Comparison of ENCODE assay signal across 9 cellular contexts in genomic region chr2:237482485-237482884, GRCh38. TPM values are rescaled to one million over a fixed set of nuclear protein-coding genes. Genes with fewer than 3 reads are reported as not detected.
DNase-seq lines count a peak whose midpoint lies in the region; ATAC-seq, FAIRE-seq and TF ChIP-seq lines count a peak whose summit lies in the region.
"Had no signal": no experiment of that assay in that cellular context is flagged by ENCODE, and none has a peak within 500 bp of the region (broad histone marks: within the 10 kb centered on the region; RNA-seq: fewer than 3 reads in every experiment).

No MANE protein-coding gene starts in this region.

- TF ChIP-seq EP300 in K562 (IDR thresholded peaks at IDR 0.05; ENCODE audit: low read length), result no peak

- H3K9me3 ChIP-seq in K562 (replicated peaks; ENCODE audit: control insufficient read depth, insufficient read depth, low read depth, low read length) (no peaks in the 10 kb centered on the region), upper lobe of right lung (no peaks in the 10 kb centered on the region)

- H3K9ac ChIP-seq in K562 (ENCODE audit: insufficient read depth in 1 of 2, low read depth in 2 of 2, low read length in 2 of 2), result no peak overlapping the region

- no peaks in the 10 kb centered on the region for H3K36me3 ChIP-seq in K562 (ENCODE audit: control insufficient read depth, insufficient read depth, low read length)
- no peaks in the 10 kb centered on the region for H3K36me3 ChIP-seq in upper lobe of right lung

- TF ChIP-seq CTCF in K562 (IDR thresholded peaks at IDR 0.05 in 2 of 3, conservative IDR thresholded peaks at IDR 0.05 in 1 of 3; ENCODE audit: insufficient read depth in 2 of 3, low read depth in 1 of 3, low read length in 3 of 3) (no peak), lower leg skin (IDR thresholded peaks at IDR 0.05) (no peak), upper lobe of right lung (IDR thresholded peaks at IDR 0.05) (no peak)

- H3K4me3 ChIP-seq in K562, result no peak overlapping the region
- no peak overlapping the region for H3K4me3 ChIP-seq in lower leg skin (ENCODE audit: low read depth, poor library complexity, severe bottlenecking)
- H3K4me3 ChIP-seq in upper lobe of right lung, result no peak overlapping the region

- ATAC-seq in K562 (no peak), upper lobe of right lung (peak; percentile 88), HG02938 (IDR thresholded peaks at IDR 0.05; ENCODE audit: unreplicated experiment) (no peak), HG03095 (IDR thresholded peaks at IDR 0.05; ENCODE audit: unreplicated experiment) (no peak)

- intact Hi-C loops in K562 (cut with micrococcal nuclease), result no loop called here
- intact Hi-C loops in lower leg skin (cut with DNase I; ENCODE audit: low total_unique reads), result no loop called here
- intact Hi-C loops in upper lobe of right lung (cut with DNase I), result no loop called here

- DNase-seq in DMS79 treated with DMSO at 0.1 percent for 48 hours (lab: John Stamatoyannopoulos, UW), result peak; percentile 32
- no peak for DNase-seq in DMS79 (lab: John Stamatoyannopoulos, UW)
- DNase-seq in K562 (ENCODE audit: extremely low read depth in 1 of 4, low spot score in 3 of 4), result no peak
- DNase-seq in lower leg skin (ENCODE audit: low spot score in 2 of 2), result peak; percentile 94 to 97
- peak; percentile 94 for DNase-seq in upper lobe of right lung
- no peak for DNase-seq in NCI-H82 treated with DMSO at 0.1 percent for 48 hours (lab: John Stamatoyannopoulos, UW; ENCODE audit: unreplicated experiment)
- DNase-seq: 8988T had no signal

- CTCF ChIA-PET in K562 (lab: Yijun Ruan, JAX; ENCODE audit: low intra/inter-chr PET ratio), result no interaction called here

- FAIRE-seq in K562 (lab: Jason Lieb, UNC), result no peak

- no peaks in the 10 kb centered on the region for H3K4me1 ChIP-seq in K562 (replicated peaks in 1 of 2; ENCODE audit: control insufficient read depth in 2 of 2, insufficient read depth in 2 of 2, low read length in 2 of 2)
- peaks cover 23% of the 10 kb centered on the region for H3K4me1 ChIP-seq in upper lobe of right lung

- H3K4me2 ChIP-seq in K562 (ENCODE audit: insufficient read depth, low read length), result no peak overlapping the region

- WGBS in K562 (ENCODE audit: insufficient coverage, low coverage, missing lambda C conversion rate), result 0% methylated on average over 3 of the region's 6 CpGs
- 13 to 25% methylated on average over 6 of the region's 6 CpGs for WGBS in lower leg skin, 2 donors

- POLR2A ChIA-PET in K562 (lab: Yijun Ruan, JAX), result interaction anchor here (0.7 kb wide), 2 partner anchors 12 to 39 kb away, joined by 3 to 4 read pairs; no protein-coding TSS in a partner anchor

- peaks cover 0 to 31% of the 10 kb centered on the region in 2 experiments; a peak in 2 of 5 replicates for H3K27me3 ChIP-seq in K562 (ENCODE audit: control insufficient read depth in 2 of 2, insufficient read depth in 2 of 2, low read length in 2 of 2)
- H3K27me3 ChIP-seq in upper lobe of right lung, result peaks cover 5% of the 10 kb centered on the region

- no peak for TF ChIP-seq RAD21 in K562 (CRISPR knock-in tag; conservative IDR thresholded peaks at IDR 0.05 in 1 of 2, IDR thresholded peaks at IDR 0.05 in 1 of 2)

- TF ChIP-seq POLR2A in K562 (conservative IDR thresholded peaks at IDR 0.05) (no peak), lower leg skin (IDR thresholded peaks at IDR 0.05) (no peak)

- no peaks in the 10 kb centered on the region for H3K9me1 ChIP-seq in K562 (ENCODE audit: control insufficient read depth, insufficient read depth, low read length)

- no peak overlapping the region for H2AFZ ChIP-seq in K562 (ENCODE audit: low read depth, low read length)

- no TSS peak for BruUV-seq in K562 (replicated peaks; lab: Mats Ljungman, UMichigan)

- no peak overlapping the region for H3K27ac ChIP-seq in K562 (ENCODE audit: extremely low read depth, low read depth, low read length)
- peak overlapping the region; percentile 92 for H3K27ac ChIP-seq in upper lobe of right lung

- no peaks in the 10 kb centered on the region for H3K79me2 ChIP-seq in K562 (ENCODE audit: control insufficient read depth, insufficient read depth, low read length)

- H4K20me1 ChIP-seq in K562 (replicated peaks; ENCODE audit: control insufficient read depth, insufficient read depth, low read length), result no peaks in the 10 kb centered on the region

- in situ Hi-C loops in K562 (cut with MboI), result no loop called here

TF ChIP-seq in K562, 482 proteins besides CTCF, POLR2A, EP300 and RAD21:
- TF ChIP-seq FOXA3 (CRISPR knock-in tag; conservative IDR thresholded peaks at IDR 0.05 in 1 of 2, IDR thresholded peaks at IDR 0.05 in 1 of 2) (peak in 1 of 2 experiments; percentile 58; a peak in 2 of 4 replicates), CAMTA2 (CRISPR knock-in tag; conservative IDR thresholded peaks at IDR 0.05) (no peak), CEBPG (CRISPR knock-in tag; IDR thresholded peaks at IDR 0.05) (no peak), CEBPG (tag; conservative IDR thresholded peaks at IDR 0.05 in 1 of 2, IDR thresholded peaks at IDR 0.05 in 1 of 2) (peak; percentile 34 to 82; a peak in 3 of 4 replicates), HDGF (IDR thresholded peaks at IDR 0.05) (no peak), CEBPB (tag; IDR thresholded peaks at IDR 0.05) (peak; percentile 42), ZNF589 (CRISPR knock-in tag; IDR thresholded peaks at IDR 0.05; ENCODE audit: low read depth) (0 out of 2 replicates have a peak, but pooled peaks have one; percentile 36), BHLHE40 (IDR thresholded peaks at IDR 0.05; ENCODE audit: low read length) (0 out of 2 replicates have a peak, but pooled peaks have one; percentile 39), TEAD4 (IDR thresholded peaks at IDR 0.05; ENCODE audit: low read length) (no peak), TEAD4 (CRISPR knock-in tag; IDR thresholded peaks at IDR 0.05; ENCODE audit: borderline replicate concordance) (no peak), TFE3 (CRISPR knock-in tag; IDR thresholded peaks at IDR 0.05) (peak; percentile 25; the same call in 1 of the 2 replicates), MAZ (CRISPR knock-in tag; conservative IDR thresholded peaks at IDR 0.05 in 1 of 2, IDR thresholded peaks at IDR 0.05 in 1 of 2) (peak in 1 of 2 experiments; percentile 28; a peak in 1 of 4 replicates), ZNF766 (CRISPR knock-in tag; conservative IDR thresholded peaks at IDR 0.05) (peak; percentile 11; the same call in 1 of the 2 replicates)
- TF ChIP-seq, protein P1, sequence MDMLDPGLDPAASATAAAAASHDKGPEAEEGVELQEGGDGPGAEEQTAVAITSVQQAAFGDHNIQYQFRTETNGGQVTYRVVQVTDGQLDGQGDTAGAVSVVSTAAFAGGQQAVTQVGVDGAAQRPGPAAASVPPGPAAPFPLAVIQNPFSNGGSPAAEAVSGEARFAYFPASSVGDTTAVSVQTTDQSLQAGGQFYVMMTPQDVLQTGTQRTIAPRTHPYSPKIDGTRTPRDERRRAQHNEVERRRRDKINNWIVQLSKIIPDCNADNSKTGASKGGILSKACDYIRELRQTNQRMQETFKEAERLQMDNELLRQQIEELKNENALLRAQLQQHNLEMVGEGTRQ (CRISPR knock-in tag; IDR thresholded peaks at IDR 0.05), result peak; percentile 41; the same call in 1 of the 2 replicates
- TF ChIP-seq, protein P2, sequence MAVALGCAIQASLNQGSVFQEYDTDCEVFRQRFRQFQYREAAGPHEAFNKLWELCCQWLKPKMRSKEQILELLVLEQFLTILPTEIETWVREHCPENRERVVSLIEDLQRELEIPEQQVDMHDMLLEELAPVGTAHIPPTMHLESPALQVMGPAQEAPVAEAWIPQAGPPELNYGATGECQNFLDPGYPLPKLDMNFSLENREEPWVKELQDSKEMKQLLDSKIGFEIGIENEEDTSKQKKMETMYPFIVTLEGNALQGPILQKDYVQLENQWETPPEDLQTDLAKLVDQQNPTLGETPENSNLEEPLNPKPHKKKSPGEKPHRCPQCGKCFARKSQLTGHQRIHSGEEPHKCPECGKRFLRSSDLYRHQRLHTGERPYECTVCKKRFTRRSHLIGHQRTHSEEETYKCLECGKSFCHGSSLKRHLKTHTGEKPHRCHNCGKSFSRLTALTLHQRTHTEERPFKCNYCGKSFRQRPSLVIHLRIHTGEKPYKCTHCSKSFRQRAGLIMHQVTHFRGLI (CRISPR knock-in tag; IDR thresholded peaks at IDR 0.05), result peak; percentile 51; the same call in 1 of the 2 replicates

RNA-seq across cellular contexts. Expression of gene MLPH, which starts 4.6 kb away (rescaled TPM):
- total RNA-seq in K562 (2011; cell fraction: chromatin; rRNA removed; ENCODE audit: low replicate concordance), result not detected in 2 replicates
- total RNA-seq in K562 (2011; cell fraction: nucleolus; rRNA removed), result not detected in 2 replicates
- not detected in 2 replicates for total RNA-seq in K562 (2011; cell fraction: nucleoplasm; rRNA removed)
- not detected in 2 replicates for total RNA-seq in K562 (2014; rRNA removed)
- total RNA-seq in K562 (2014; rRNA removed; fragmentation: Illumina TruSeq; extraction: Trizol), result not detected in 2 replicates
- total RNA-seq in K562 (2015; rRNA removed; fragmentation: Illumina TruSeq; extraction: Trizol), result not detected in 2 replicates
- 0.22 and 0.65 TPM in 2 replicates for total RNA-seq in K562 (2021)
- not detected in 2 replicates for polyA plus RNA-seq in K562 (2011; rRNA removed)
- not detected in 2 replicates for polyA plus RNA-seq in K562 (2011; cell fraction: cytosol; rRNA removed)
- polyA plus RNA-seq in K562 (2011; cell fraction: nucleus; rRNA removed), result 0.24 TPM in 1 of 2 replicates, not detected in the other
- 0.12 and 0.25 TPM in 2 replicates for polyA plus RNA-seq in K562 (2012)
- not detected in 2 replicates for polyA plus RNA-seq in K562 (2014; fragmentation: Illumina TruSeq; extraction: Trizol)
- not detected for polyA plus RNA-seq in K562 (2014; fragmentation: Nextera tagmentation; extraction: Ambion mirVana)
- polyA plus RNA-seq in K562 (2014; rRNA removed), result not detected in 2 replicates
- polyA minus RNA-seq in K562 (2011; rRNA and poly(A)+ RNA removed), result not detected in 2 replicates
- polyA minus RNA-seq in K562 (2011; cell fraction: cytosol; rRNA and poly(A)+ RNA removed), result not detected in 2 replicates
- not detected in 2 replicates for polyA minus RNA-seq in K562 (2011; cell fraction: nucleus; rRNA and poly(A)+ RNA removed)
- 10 to 100 TPM; 13.3 to 37.9 (median 19.9) TPM for total RNA-seq in lower leg skin
- 423 TPM for total RNA-seq in upper lobe of right lung

Comparison
In these comparisons a context has a peak if more than half of its experiments do, and no peak if none do; other contexts are left out.
1. DNase-seq: peak in DMS79 treated with DMSO at 0.1 percent for 48 hours (single experiment), lower leg skin (2 of 2) and upper lobe of right lung (single experiment); none in DMS79 (single experiment), K562 (0 of 4) and NCI-H82 treated with DMSO at 0.1 percent for 48 hours (single experiment).
2. RNA of gene MLPH, which starts 4.6 kb away (total RNA-seq): 423 TPM in upper lobe of right lung (single experiment) and 13.3 to 37.9 TPM in lower leg skin; 0.22 to 0.65 TPM in K562; every median in the first group is over 4 times any median in the second.